33 cellular contexts compared by ENCODE assay signal in the genomic region with DNA sequence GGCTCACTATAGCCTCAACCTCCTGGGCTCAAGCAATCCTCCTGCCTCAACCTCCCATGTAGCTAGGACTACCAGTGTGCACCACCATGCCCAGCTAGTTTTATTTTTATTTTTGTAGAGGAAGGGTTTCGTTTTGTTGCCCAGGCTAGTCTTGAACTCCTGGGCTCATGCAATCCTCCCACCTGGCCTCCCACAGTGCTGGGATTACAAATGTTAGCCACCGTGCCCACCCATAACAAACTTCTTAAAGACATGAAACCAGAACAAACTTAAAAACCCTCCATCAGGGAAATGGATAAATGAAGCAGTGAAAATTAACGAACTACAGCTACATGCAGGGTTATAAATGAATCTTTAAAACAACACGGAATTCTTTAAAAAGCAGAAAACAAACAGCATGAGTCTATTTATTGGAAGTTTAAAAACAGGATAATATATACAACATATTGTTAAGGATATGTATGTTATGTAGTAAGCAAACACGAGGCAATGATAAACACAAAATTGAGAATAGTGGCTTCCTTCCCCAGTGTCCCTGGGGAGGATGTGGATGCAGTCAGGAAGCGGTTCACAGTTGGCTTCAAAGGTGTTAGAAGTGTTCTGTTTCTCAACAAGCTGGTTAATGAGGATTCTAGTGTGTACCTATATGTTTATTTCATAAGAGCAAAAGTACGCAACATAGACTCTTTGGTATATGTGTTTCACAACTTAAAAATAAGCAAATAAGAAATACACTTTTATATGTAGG.
"Had no signal": no experiment of that assay in that cellular context is flagged by ENCODE, and none has a peak within 500 bp of the region (broad histone marks: within the 10 kb centered on the region; RNA-seq: fewer than 3 reads in every experiment).

No MANE protein-coding gene starts in this region.

- H3K4me2 ChIP-seq: PC-9 had no signal

- DNase-seq: activated CD4-positive, alpha-beta memory T cell treated with anti-CD3 and anti-CD28 coated beads, Interleukin-2, amount 10 ng/mL, durations not matched to agents 7 days and 5 days; activated CD4-positive, alpha-beta T cell treated with anti-CD3 and anti-CD28 coated beads for 1 hour; activated CD4-positive, alpha-beta T cell treated with anti-CD3 and anti-CD28 coated beads for 48 hours; activated CD4-positive, CD25-positive, alpha-beta regulatory T cell; activated effector memory CD4-positive, alpha-beta T cell treated with anti-CD3 and anti-CD28 coated beads, Interleukin-2, amount 50 U/mL, for 16 hours; activated naive CD4-positive, alpha-beta T cell; activated naive CD4-positive, alpha-beta T cell treated with anti-CD3 and anti-CD28 coated beads, Interleukin-2, amount 50 U/mL, for 16 hours; activated naive CD8-positive, alpha-beta T cell treated with anti-CD3 and anti-CD28 coated beads for 36 hours; activated T-cell treated with anti-CD3 and anti-CD28 coated beads, Interleukin-2, amount 50 U/mL, for 1 hour; activated T-cell treated with anti-CD3 and anti-CD28 coated beads, Interleukin-2, amount 50 U/mL, for 72 hours; amniotic stem cell; aorta; brain microvascular endothelial cell; central memory CD4-positive, alpha-beta T cell; Karpas-422; MM.1S; MV-4-11; NCI-H1092 treated with DMSO at 0.1 percent for 48 hours; NCI-H146; NCI-H187; NCI-H2029 treated with DMSO at 0.1 percent for 48 hours; NCI-H2227 treated with DMSO at 0.1 percent for 48 hours; NCI-H446; NCI-H510A treated with DMSO at 0.1 percent for 48 hours; NCI-H526 treated with DMSO at 0.1 percent for 48 hours; NCI-H82; PC-9; Right ventricle myocardium superior; SJCRH30; T1000; WERI-Rb-1 had no signal

- H3K4me1 ChIP-seq: SJCRH30 had no signal

- ATAC-seq: activated T-cell treated with anti-CD3 and anti-CD28 coated beads, Interleukin-2, amount 50 U/mL, for 72 hours; activated T-helper 17 cell treated with anti-CD3 and anti-CD28 coated beads, Interleukin-2, amount 50 U/mL, for 72 hours had no signal

- H3K36me3 ChIP-seq: brain microvascular endothelial cell, SJCRH30, WERI-Rb-1 had no signal

- H3K9me3 ChIP-seq: SJCRH30 had no signal

- H3K4me3 ChIP-seq: PC-9, SJCRH30, SK-N-MC had no signal

- H3K27me3 ChIP-seq: brain microvascular endothelial cell, SJCRH30 had no signal

- H3K27ac ChIP-seq: brain microvascular endothelial cell, PC-9, SJCRH30, SK-N-MC, WERI-Rb-1 had no signal
